ENCODE assay signal across 11 cellular contexts in the genomic region with DNA sequence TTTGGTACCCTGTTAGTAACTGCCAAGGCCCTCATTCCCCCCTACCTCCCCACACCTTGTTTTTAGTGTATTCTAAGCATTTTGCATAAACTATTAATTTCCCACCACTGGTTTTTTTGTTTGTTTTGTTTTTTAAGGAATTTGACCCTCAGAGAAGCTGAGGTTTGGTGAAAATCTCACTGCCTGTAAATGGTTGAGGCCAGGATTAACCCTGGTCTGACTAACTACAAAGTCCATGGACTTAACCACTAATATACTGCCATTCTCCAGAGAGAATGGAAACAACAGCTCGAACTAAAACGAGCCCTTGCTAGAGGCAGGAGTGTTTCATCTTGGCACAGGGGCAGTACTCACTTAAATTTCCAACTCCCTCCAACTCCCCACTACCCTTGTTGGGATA. TPM values are rescaled to one million over a fixed set of nuclear protein-coding genes. Genes with fewer than 3 reads are reported as not detected.
A peak's percentile ranks its signal among the peaks of the same experiment; 100 is the strongest.
DNase-seq lines count a peak whose midpoint lies in the region; ATAC-seq, FAIRE-seq and TF ChIP-seq lines count a peak whose summit lies in the region.
"Had no signal": no experiment of that assay in that cellular context is flagged by ENCODE, and none has a peak within 500 bp of the region (broad histone marks: within the 10 kb centered on the region; RNA-seq: fewer than 3 reads in every experiment).

No MANE protein-coding gene starts in this region.

- intact Hi-C loops in endothelial cell of umbilical vein (cut with micrococcal nuclease), result loop anchor here (5.0 kb wide), 1 partner anchor 238 kb away; no protein-coding TSS in a partner anchor
- intact Hi-C loops in upper lobe of right lung (cut with DNase I), result loop anchor here (5.0 kb wide), 1 partner anchor 33 kb away; no protein-coding TSS in a partner anchor

- CTCF ChIA-PET in SK-N-SH (lab: Yijun Ruan, JAX), result interaction anchor here (1.7 to 10.0 kb wide), 3 partner anchors 14 to 196 kb away, joined by 6 to 116 read pairs (median 12); a partner anchor contains a TSS
- CTCF ChIA-PET in endothelial cell of umbilical vein (lab: Charles Lee), result interaction anchor here (0.6 to 13.5 kb wide), 6 partner anchors 13 to 54 kb away, joined by 3 to 375 read pairs (median 12); a partner anchor contains a TSS

- no peaks in the 10 kb centered on the region for H3K9me2 ChIP-seq in SK-N-SH

- no peak for TF ChIP-seq EP300 in SK-N-SH (IDR thresholded peaks at IDR 0.05; ENCODE audit: borderline replicate concordance in 1 of 2, low read depth in 1 of 2, low read length in 1 of 2)

- H3K9ac ChIP-seq in SK-N-SH (peak overlapping the region; percentile 95; the same call in 1 of the 2 replicates), endothelial cell of umbilical vein (replicated peaks; ENCODE audit: extremely low read depth, insufficient read depth, low read length) (peak overlapping the region; percentile 96)

- no peak for FAIRE-seq in endothelial cell of umbilical vein (lab: Jason Lieb, UNC)

- peaks cover 0 to 7% of the 10 kb centered on the region in 2 experiments for H3K36me3 ChIP-seq in SK-N-SH (replicated peaks in 1 of 2; ENCODE audit: control insufficient read depth in 1 of 2, insufficient read depth in 2 of 2, low read length in 1 of 2)
- no peaks in the 10 kb centered on the region for H3K36me3 ChIP-seq in endothelial cell of umbilical vein (ENCODE audit: control insufficient read depth in 2 of 2, extremely low read depth in 1 of 2, insufficient read depth in 2 of 2, low read length in 2 of 2)
- H3K36me3 ChIP-seq in muscle layer of duodenum (ENCODE audit: control insufficient read depth in 1 of 2, insufficient read depth in 2 of 2, low read length in 2 of 2), result peaks cover 0 to 6% of the 10 kb centered on the region in 2 donors
- no peaks in the 10 kb centered on the region for H3K36me3 ChIP-seq in upper lobe of right lung

- peaks cover 5 to 17% of the 10 kb centered on the region in 2 experiments; a peak in 3 of 4 replicates for H3K4me1 ChIP-seq in SK-N-SH (ENCODE audit: control insufficient read depth in 1 of 2, insufficient read depth in 2 of 2, low read depth in 1 of 2, low read length in 1 of 2)
- H3K4me1 ChIP-seq in endothelial cell of umbilical vein (ENCODE audit: control insufficient read depth, extremely low read depth, insufficient read depth, low read length), result peaks cover 26% of the 10 kb centered on the region
- peaks cover 18 to 34% of the 10 kb centered on the region in 2 donors for H3K4me1 ChIP-seq in muscle layer of duodenum (ENCODE audit: control insufficient read depth in 1 of 2, insufficient read depth in 2 of 2, low read length in 2 of 2)
- peaks cover 30% of the 10 kb centered on the region for H3K4me1 ChIP-seq in upper lobe of right lung

- 34% methylated on average over 2 of the region's 2 CpGs for WGBS in SK-N-SH (ENCODE audit: low lambda C conversion rate)

- H2AFZ ChIP-seq in SK-N-SH (ENCODE audit: low read depth) (no peak overlapping the region), endothelial cell of umbilical vein (ENCODE audit: low read depth, low read length) (no peak overlapping the region)

- TF ChIP-seq POLR2A in endothelial cell of umbilical vein (IDR thresholded peaks at IDR 0.05; ENCODE audit: low read depth, low read length), result no peak

- H3F3A ChIP-seq in SK-N-SH (replicated peaks; ENCODE audit: insufficient read depth), result peaks cover 5% of the 10 kb centered on the region

- H3K9me1 ChIP-seq in endothelial cell of umbilical vein (replicated peaks; ENCODE audit: control insufficient read depth, extremely low read depth, insufficient read depth, low read length), result no peaks in the 10 kb centered on the region

- no peak for ATAC-seq in SK-N-SH treated with all-trans-retinoic acid at 6 μM for 48 hours
- ATAC-seq in upper lobe of right lung, result no peak
- no peak for ATAC-seq in HG03460 (IDR thresholded peaks at IDR 0.05; ENCODE audit: unreplicated experiment)

- DNase-seq in SK-N-SH, result no peak
- DNase-seq in endothelial cell of umbilical vein (ENCODE audit: low read depth, low spot score), result no peak
- no peak for DNase-seq in upper lobe of right lung
- DNase-seq in stimulated activated naive CD4-positive, alpha-beta T cell treated with Interleukin-2 at 50 U/mL for 16 hours (lab: John Stamatoyannopoulos, UW), result no peak
- DNase-seq in HUDEP-2 (lab: John Stamatoyannopoulos, UW; ENCODE audit: unreplicated experiment in 76 of 76), result no peak
- DNase-seq: activated T-cell treated with anti-CD3 and anti-CD28 coated beads, Interleukin-2, amount 50 U/mL, for 24 hours had no signal

- dilution Hi-C loops in endothelial cell of umbilical vein (cut with MboI; ENCODE audit: extremely low pct_ligation_motif_present, low sequenced_read_pairs), result no loop called here

- H3K27me3 ChIP-seq in SK-N-SH (ENCODE audit: insufficient read depth) (no peaks in the 10 kb centered on the region), endothelial cell of umbilical vein (ENCODE audit: control insufficient read depth in 2 of 2, insufficient read depth in 2 of 2, low read length in 2 of 2) (no peaks in the 10 kb centered on the region), muscle layer of duodenum (ENCODE audit: low read depth, low read length) (no peaks in the 10 kb centered on the region), upper lobe of right lung (no peaks in the 10 kb centered on the region)

- no peak for TF ChIP-seq RAD21 in SK-N-SH (IDR thresholded peaks at IDR 0.05; ENCODE audit: low read length)

- POLR2A ChIA-PET in SK-N-SH (lab: Yijun Ruan, JAX) (interaction anchor here (0.7 kb wide), 1 partner anchor 12 kb away, joined by 3 read pairs; no protein-coding TSS in a partner anchor), endothelial cell of umbilical vein (lab: Charles Lee) (interaction anchor here (0.6 to 5.7 kb wide), 6 partner anchors 10 to 36 kb away, joined by 3 to 39 read pairs (median 4); no protein-coding TSS in a partner anchor)

- H3K27ac ChIP-seq in SK-N-SH (ENCODE audit: low read depth in 2 of 2, low read length in 1 of 2) (peak overlapping the region in 1 of 2 experiments; percentile 5; a peak in 2 of 4 replicates), endothelial cell of umbilical vein (ENCODE audit: insufficient read depth, low read depth, low read length) (peak overlapping the region; percentile 89), muscle layer of duodenum (ENCODE audit: low read length) (peak overlapping the region; percentile 99), upper lobe of right lung (peak overlapping the region; percentile 85)
- H3K27ac ChIP-seq: 22Rv1 had no signal

- TF ChIP-seq CTCF in SK-N-SH (IDR thresholded peaks at IDR 0.05) (no peak), endothelial cell of umbilical vein (IDR thresholded peaks at IDR 0.05; ENCODE audit: extremely low read depth in 1 of 2, insufficient read depth in 1 of 2, low read depth in 1 of 2, low read length in 2 of 2) (no peak), upper lobe of right lung (IDR thresholded peaks at IDR 0.05) (no peak)

- BruUV-seq in endothelial cell of umbilical vein (replicated peaks; lab: Mats Ljungman, UMichigan), result no TSS peak

- H3K79me2 ChIP-seq in SK-N-SH (ENCODE audit: insufficient read depth), result peaks cover 78% of the 10 kb centered on the region
- peaks cover 77% of the 10 kb centered on the region for H3K79me2 ChIP-seq in endothelial cell of umbilical vein (ENCODE audit: control insufficient read depth, insufficient read depth, low read length)

- H3K9me3 ChIP-seq in SK-N-SH (no peaks in the 10 kb centered on the region), endothelial cell of umbilical vein (replicated peaks; ENCODE audit: control insufficient read depth, insufficient read depth, low read length) (no peaks in the 10 kb centered on the region), muscle layer of duodenum (ENCODE audit: control insufficient read depth in 1 of 2, low read length in 2 of 2) (no peaks in the 10 kb centered on the region), upper lobe of right lung (no peaks in the 10 kb centered on the region)

- peak overlapping the region; percentile 86 for H3K4me2 ChIP-seq in SK-N-SH
- H3K4me2 ChIP-seq in endothelial cell of umbilical vein (ENCODE audit: insufficient read depth, low read length), result peak overlapping the region; percentile 100

- H3K4me3 ChIP-seq in SK-N-SH (ENCODE audit: low read depth in 2 of 2, low read length in 1 of 2), result peak overlapping the region; percentile 63 to 73
- H3K4me3 ChIP-seq in endothelial cell of umbilical vein (replicated peaks in 1 of 3; ENCODE audit: insufficient read depth in 1 of 3, low read depth in 1 of 3, low read length in 3 of 3), result peak overlapping the region; percentile 68 to 98 (median 83)
- H3K4me3 ChIP-seq in muscle layer of duodenum (ENCODE audit: low read depth in 1 of 2, low read length in 2 of 2), result peak overlapping the region; percentile 81 to 88
- peak overlapping the region; percentile 57 for H3K4me3 ChIP-seq in upper lobe of right lung

- peaks cover 47% of the 10 kb centered on the region for H4K20me1 ChIP-seq in SK-N-SH (ENCODE audit: insufficient read depth)
- peaks cover 11% of the 10 kb centered on the region for H4K20me1 ChIP-seq in endothelial cell of umbilical vein (replicated peaks; ENCODE audit: control insufficient read depth, extremely low read depth, insufficient read depth, low read length)

RNA-seq across cellular contexts. Expression of a gene that starts 2.9 kb away (rescaled TPM):
- polyA plus RNA-seq in SK-N-SH (2012; rRNA removed) (39.4 and 49.4 TPM in 2 replicates), endothelial cell of umbilical vein (132 and 152 TPM in 2 replicates)
- 38.3 and 40.5 TPM in 2 replicates for polyA plus RNA-seq in SK-N-SH (2012; cell fraction: cytosol; rRNA removed)
- 59.2 and 69.5 TPM in 2 replicates for polyA plus RNA-seq in SK-N-SH (2012; cell fraction: nucleus; rRNA removed)
- total RNA-seq in endothelial cell of umbilical vein (268 and 285 TPM in 2 replicates), upper lobe of right lung (245 TPM)
- polyA plus RNA-seq in endothelial cell of umbilical vein (2011; cell fraction: cytosol; rRNA removed), result 127 TPM in 2 replicates
- polyA plus RNA-seq in endothelial cell of umbilical vein (2011; cell fraction: nucleus; rRNA removed), result 222 and 251 TPM in 2 replicates
- polyA plus RNA-seq in endothelial cell of umbilical vein (2012), result 181 and 184 TPM in 2 replicates
- polyA minus RNA-seq in endothelial cell of umbilical vein, result 814 and 870 TPM in 2 replicates
- 56.8 TPM for polyA minus RNA-seq in endothelial cell of umbilical vein (2011; cell fraction: cytosol; rRNA and poly(A)+ RNA removed)
- 301 and 360 TPM in 2 replicates for polyA minus RNA-seq in endothelial cell of umbilical vein (2011; cell fraction: nucleus; rRNA and poly(A)+ RNA removed)

RNA-seq across cellular contexts. Expression of a gene that starts 12.9 kb away (rescaled TPM):
- polyA plus RNA-seq in SK-N-SH (2012; rRNA removed), result not detected in 2 replicates
- not detected in 2 replicates for polyA plus RNA-seq in SK-N-SH (2012; cell fraction: cytosol; rRNA removed)
- polyA plus RNA-seq in SK-N-SH (2012; cell fraction: nucleus; rRNA removed), result not detected in 2 replicates
- not detected in 2 replicates for total RNA-seq in endothelial cell of umbilical vein
- polyA plus RNA-seq in endothelial cell of umbilical vein, result not detected in 2 replicates
- polyA plus RNA-seq in endothelial cell of umbilical vein (2011; cell fraction: cytosol; rRNA removed), result not detected in 2 replicates
- not detected in 2 replicates for polyA plus RNA-seq in endothelial cell of umbilical vein (2011; cell fraction: nucleus; rRNA removed)
- 0.07 TPM in 1 of 2 replicates, not detected in the other for polyA plus RNA-seq in endothelial cell of umbilical vein (2012)
- polyA minus RNA-seq in endothelial cell of umbilical vein, result not detected in 2 replicates
- not detected for polyA minus RNA-seq in endothelial cell of umbilical vein (2011; cell fraction: cytosol; rRNA and poly(A)+ RNA removed)
- not detected in 2 replicates for polyA minus RNA-seq in endothelial cell of umbilical vein (2011; cell fraction: nucleus; rRNA and poly(A)+ RNA removed)
- total RNA-seq in upper lobe of right lung, result not detected
- total RNA-seq: glomerular endothelial cell had no signal

RNA-seq across cellular contexts. Expression of a gene that starts 23.2 kb away (rescaled TPM):
- 291 and 333 TPM in 2 replicates for polyA plus RNA-seq in SK-N-SH (2012; rRNA removed)
- 289 and 306 TPM in 2 replicates for polyA plus RNA-seq in SK-N-SH (2012; cell fraction: cytosol; rRNA removed)
- 183 and 301 TPM in 2 replicates for polyA plus RNA-seq in SK-N-SH (2012; cell fraction: nucleus; rRNA removed)
- 161 and 167 TPM in 2 replicates for total RNA-seq in endothelial cell of umbilical vein
- 218 and 247 TPM in 2 replicates for polyA plus RNA-seq in endothelial cell of umbilical vein
- polyA plus RNA-seq in endothelial cell of umbilical vein (2011; cell fraction: cytosol; rRNA removed), result 118 and 162 TPM in 2 replicates
- polyA plus RNA-seq in endothelial cell of umbilical vein (2011; cell fraction: nucleus; rRNA removed), result 66.1 and 97.0 TPM in 2 replicates
- 120 and 149 TPM in 2 replicates for polyA plus RNA-seq in endothelial cell of umbilical vein (2012)
- polyA minus RNA-seq in endothelial cell of umbilical vein, result 21.4 and 25.1 TPM in 2 replicates
- polyA minus RNA-seq in endothelial cell of umbilical vein (2011; cell fraction: cytosol; rRNA and poly(A)+ RNA removed), result 41.6 TPM
- polyA minus RNA-seq in endothelial cell of umbilical vein (2011; cell fraction: nucleus; rRNA and poly(A)+ RNA removed), result 26.5 and 33.3 TPM in 2 replicates
- 103 TPM for total RNA-seq in upper lobe of right lung

RNA-seq across cellular contexts. Expression of a gene that starts 52.1 kb away (rescaled TPM):
- polyA plus RNA-seq in SK-N-SH (2012; rRNA removed) (88.6 and 94.6 TPM in 2 replicates), endothelial cell of umbilical vein (52.7 and 55.9 TPM in 2 replicates)
- polyA plus RNA-seq in SK-N-SH (2012; cell fraction: cytosol; rRNA removed), result 82.1 and 93.4 TPM in 2 replicates
- 99.7 and 117 TPM in 2 replicates for polyA plus RNA-seq in SK-N-SH (2012; cell fraction: nucleus; rRNA removed)
- total RNA-seq in endothelial cell of umbilical vein (66.3 and 67.7 TPM in 2 replicates), upper lobe of right lung (70.4 TPM)
- 56.8 and 63.8 TPM in 2 replicates for polyA plus RNA-seq in endothelial cell of umbilical vein (2011; cell fraction: cytosol; rRNA removed)
- polyA plus RNA-seq in endothelial cell of umbilical vein (2011; cell fraction: nucleus; rRNA removed), result 78.1 and 79.1 TPM in 2 replicates
- 69.7 and 95.0 TPM in 2 replicates for polyA plus RNA-seq in endothelial cell of umbilical vein (2012)
- 112 TPM in 2 replicates for polyA minus RNA-seq in endothelial cell of umbilical vein
- polyA minus RNA-seq in endothelial cell of umbilical vein (2011; cell fraction: cytosol; rRNA and poly(A)+ RNA removed), result 87.5 TPM
- polyA minus RNA-seq in endothelial cell of umbilical vein (2011; cell fraction: nucleus; rRNA and poly(A)+ RNA removed), result 61.1 and 67.4 TPM in 2 replicates

RNA-seq across cellular contexts. Expression of a gene that starts 52.5 kb away (rescaled TPM):
- polyA plus RNA-seq in SK-N-SH (2012; rRNA removed) (35.2 and 38.7 TPM in 2 replicates), endothelial cell of umbilical vein (48.0 and 80.3 TPM in 2 replicates)
- polyA plus RNA-seq in SK-N-SH (2012; cell fraction: cytosol; rRNA removed), result 32.2 and 33.1 TPM in 2 replicates
- polyA plus RNA-seq in SK-N-SH (2012; cell fraction: nucleus; rRNA removed), result 37.6 and 38.1 TPM in 2 replicates
- total RNA-seq in endothelial cell of umbilical vein (25.1 TPM in 2 replicates), upper lobe of right lung (9.6 TPM)
- polyA plus RNA-seq in endothelial cell of umbilical vein (2011; cell fraction: cytosol; rRNA removed), result 31.8 and 39.5 TPM in 2 replicates
- 26.4 and 31.3 TPM in 2 replicates for polyA plus RNA-seq in endothelial cell of umbilical vein (2011; cell fraction: nucleus; rRNA removed)
- 29.3 and 31.3 TPM in 2 replicates for polyA plus RNA-seq in endothelial cell of umbilical vein (2012)
- polyA minus RNA-seq in endothelial cell of umbilical vein, result 12.7 and 14.7 TPM in 2 replicates
- polyA minus RNA-seq in endothelial cell of umbilical vein (2011; cell fraction: cytosol; rRNA and poly(A)+ RNA removed), result 12.0 TPM
- polyA minus RNA-seq in endothelial cell of umbilical vein (2011; cell fraction: nucleus; rRNA and poly(A)+ RNA removed), result 11.3 and 14.3 TPM in 2 replicates
